ENCODE assay signal across 2 cellular contexts in the genomic region with DNA sequence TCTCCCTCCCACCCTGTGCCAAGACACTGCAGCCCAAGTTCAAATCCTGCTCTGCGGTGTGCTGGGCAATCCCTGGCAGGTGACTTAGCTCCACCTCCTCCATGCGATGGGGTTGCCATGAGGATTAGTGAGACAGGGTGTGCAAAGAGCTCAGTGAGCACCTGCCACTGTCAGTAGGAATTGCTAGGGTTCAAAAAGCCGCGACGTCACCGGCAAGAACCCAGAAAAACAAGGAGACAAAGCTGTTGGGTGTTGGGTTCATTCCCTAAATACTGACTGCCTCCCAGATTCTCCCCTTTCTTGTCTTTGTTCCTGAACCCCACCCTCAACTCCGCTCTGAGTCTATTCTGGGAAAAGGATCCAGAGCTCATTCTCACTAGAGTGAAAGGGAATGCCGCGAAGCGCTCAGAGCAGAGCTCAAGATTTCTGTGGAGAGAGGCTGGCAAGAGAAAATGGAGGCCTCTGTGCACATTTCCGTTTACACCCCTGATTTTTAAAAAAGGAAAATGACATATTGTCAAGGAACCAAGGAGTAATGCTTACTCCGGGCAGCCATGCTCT.
A peak's percentile ranks its signal among the peaks of the same experiment; 100 is the strongest.
TF ChIP-seq lines count a peak whose summit lies in the region.

No MANE protein-coding gene starts in this region.

TF ChIP-seq in HepG2, 621 proteins besides CTCF, POLR2A, EP300 and RAD21:
- TF ChIP-seq ZNF20 (CRISPR knock-in tag; IDR thresholded peaks at IDR 0.05) = no peak
- peak; percentile 3; the same call in 1 of the 2 replicates for TF ChIP-seq EZH2 (conservative IDR thresholded peaks at IDR 0.05; ENCODE audit: low read depth, low read length)
- TF ChIP-seq, protein P1, sequence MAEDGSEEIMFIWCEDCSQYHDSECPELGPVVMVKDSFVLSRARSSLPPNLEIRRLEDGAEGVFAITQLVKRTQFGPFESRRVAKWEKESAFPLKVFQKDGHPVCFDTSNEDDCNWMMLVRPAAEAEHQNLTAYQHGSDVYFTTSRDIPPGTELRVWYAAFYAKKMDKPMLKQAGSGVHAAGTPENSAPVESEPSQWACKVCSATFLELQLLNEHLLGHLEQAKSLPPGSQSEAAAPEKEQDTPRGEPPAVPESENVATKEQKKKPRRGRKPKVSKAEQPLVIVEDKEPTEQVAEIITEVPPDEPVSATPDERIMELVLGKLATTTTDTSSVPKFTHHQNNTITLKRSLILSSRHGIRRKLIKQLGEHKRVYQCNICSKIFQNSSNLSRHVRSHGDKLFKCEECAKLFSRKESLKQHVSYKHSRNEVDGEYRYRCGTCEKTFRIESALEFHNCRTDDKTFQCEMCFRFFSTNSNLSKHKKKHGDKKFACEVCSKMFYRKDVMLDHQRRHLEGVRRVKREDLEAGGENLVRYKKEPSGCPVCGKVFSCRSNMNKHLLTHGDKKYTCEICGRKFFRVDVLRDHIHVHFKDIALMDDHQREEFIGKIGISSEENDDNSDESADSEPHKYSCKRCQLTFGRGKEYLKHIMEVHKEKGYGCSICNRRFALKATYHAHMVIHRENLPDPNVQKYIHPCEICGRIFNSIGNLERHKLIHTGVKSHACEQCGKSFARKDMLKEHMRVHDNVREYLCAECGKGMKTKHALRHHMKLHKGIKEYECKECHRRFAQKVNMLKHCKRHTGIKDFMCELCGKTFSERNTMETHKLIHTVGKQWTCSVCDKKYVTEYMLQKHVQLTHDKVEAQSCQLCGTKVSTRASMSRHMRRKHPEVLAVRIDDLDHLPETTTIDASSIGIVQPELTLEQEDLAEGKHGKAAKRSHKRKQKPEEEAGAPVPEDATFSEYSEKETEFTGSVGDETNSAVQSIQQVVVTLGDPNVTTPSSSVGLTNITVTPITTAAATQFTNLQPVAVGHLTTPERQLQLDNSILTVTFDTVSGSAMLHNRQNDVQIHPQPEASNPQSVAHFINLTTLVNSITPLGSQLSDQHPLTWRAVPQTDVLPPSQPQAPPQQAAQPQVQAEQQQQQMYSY (CRISPR knock-in tag; IDR thresholded peaks at IDR 0.05) = no peak
TF ChIP-seq in HepG2: peak in this region for 1.

TF ChIP-seq in SK-N-SH, 30 proteins besides CTCF, POLR2A, EP300 and RAD21:
- no peak for TF ChIP-seq TAF1 (IDR thresholded peaks at IDR 0.05; ENCODE audit: borderline replicate concordance, low read depth, low read length)
TF ChIP-seq in SK-N-SH: peak in this region for 0.
